Comparison of ENCODE assay signal across 8 cellular contexts in the genomic region with DNA sequence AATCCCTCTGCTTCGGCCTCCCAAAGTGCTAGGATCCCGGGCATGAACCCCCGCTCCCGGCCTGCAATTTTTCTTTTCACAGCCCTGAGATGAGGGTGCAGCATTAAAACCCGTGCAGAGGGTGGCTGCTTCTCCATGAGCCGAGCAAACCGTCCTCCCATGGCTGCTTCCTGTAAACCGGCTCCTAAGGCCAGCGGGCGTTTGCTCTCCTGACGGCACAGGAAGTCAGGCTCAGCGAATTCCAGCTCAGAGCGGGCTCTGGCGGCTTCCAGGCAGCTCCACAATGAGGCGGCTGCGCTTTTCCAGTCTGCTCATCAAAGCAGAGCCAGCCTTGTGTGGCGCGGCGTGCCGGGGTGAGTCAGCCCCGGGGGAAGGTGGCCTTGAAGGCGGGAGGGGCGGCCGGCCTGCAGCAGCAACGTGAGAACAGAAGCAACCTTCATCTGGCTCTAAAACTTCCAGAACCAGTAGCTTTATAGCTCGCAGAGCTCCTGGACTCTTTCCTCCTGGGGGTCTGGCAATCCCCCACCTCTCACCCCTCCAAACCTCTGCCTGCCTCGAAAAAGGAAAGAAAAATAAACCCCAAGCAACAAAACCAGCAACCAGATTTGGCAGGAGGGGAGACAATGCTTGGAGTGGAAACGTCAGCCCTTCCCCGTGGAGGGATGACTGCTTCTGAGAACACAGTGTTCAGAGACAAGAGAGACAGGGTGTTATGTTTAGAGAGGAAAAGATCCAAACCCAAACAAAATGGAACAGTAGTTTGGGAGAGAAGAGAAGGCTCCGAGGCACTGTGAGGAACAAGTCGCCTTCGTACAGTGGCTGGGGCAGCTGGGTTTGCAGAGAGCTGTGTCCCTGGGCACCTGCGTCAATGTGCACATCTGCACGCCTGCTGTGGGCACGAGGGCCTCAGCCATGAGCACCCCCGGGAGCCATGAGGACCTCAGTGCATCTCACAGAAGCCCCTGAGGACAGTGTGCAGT.
DNase-seq lines count a peak whose midpoint lies in the region; ATAC-seq lines count a peak whose summit lies in the region.

No MANE protein-coding gene starts in this region.

- H3K9me3 Mint-ChIP-seq in activated naive CD4-positive, alpha-beta T cell treated with anti-CD3 and anti-CD28 coated beads, Interleukin-2, amount 50 U/mL, for 72 hours = no peaks in the 10 kb centered on the region

- no peaks in the 10 kb centered on the region for H3K9me3 ChIP-seq in SK-N-MC (ENCODE audit: low read depth, low read length)

- H3K27ac Mint-ChIP-seq in activated naive CD4-positive, alpha-beta T cell treated with anti-CD3 and anti-CD28 coated beads, Interleukin-2, amount 50 U/mL, for 72 hours = peak overlapping the region; percentile 64 to 77

- peak overlapping the region; percentile 65 for H3K4me3 ChIP-seq in SK-N-MC

- H3K9ac ChIP-seq in SK-N-MC (ENCODE audit: insufficient read length) = peak overlapping the region; percentile 62

- H3K36me3 ChIP-seq in SK-N-MC (ENCODE audit: insufficient read depth, low read length) = no peaks in the 10 kb centered on the region

- DNase-seq in DMS 273 treated with DMSO at 0.1 percent for 48 hours (lab: John Stamatoyannopoulos, UW) (peak; percentile 66), Kasumi-1 (lab: John Stamatoyannopoulos, UW) (peak; percentile 84 to 87), SK-N-MC (ENCODE audit: low read depth, low spot score) (peak; percentile 53), glomerular visceral epithelial cell (ENCODE audit: extremely low spot score) (peak; percentile 98), occipital lobe (lab: John Stamatoyannopoulos, UW) (peak; percentile 96), substantia nigra (lab: John Stamatoyannopoulos, UW) (peak; percentile 46 to 96 (median 86))
- DNase-seq in activated naive CD4-positive, alpha-beta T cell treated with anti-CD3 and anti-CD28 coated beads, Interleukin-2, amount 50 U/mL, for 72 hours (ENCODE audit: low spot score in 2 of 2) = peak; percentile 67 to 69

- ATAC-seq in activated naive CD4-positive, alpha-beta T cell treated with anti-CD3 and anti-CD28 coated beads, Interleukin-2, amount 50 U/mL, for 72 hours = peak; percentile 91 to 98
- no peak for ATAC-seq in HG02759 (IDR thresholded peaks at IDR 0.05; ENCODE audit: unreplicated experiment)

- no peaks in the 10 kb centered on the region for H3K36me3 Mint-ChIP-seq in activated naive CD4-positive, alpha-beta T cell treated with anti-CD3 and anti-CD28 coated beads, Interleukin-2, amount 50 U/mL, for 72 hours

- H3K27ac ChIP-seq in SK-N-MC (peak overlapping the region; percentile 78; the same call in 1 of the 2 replicates), substantia nigra (ENCODE audit: low read depth, low read length, poor library complexity, severe bottlenecking) (peak overlapping the region; percentile 96)
